In the genomic region with DNA sequence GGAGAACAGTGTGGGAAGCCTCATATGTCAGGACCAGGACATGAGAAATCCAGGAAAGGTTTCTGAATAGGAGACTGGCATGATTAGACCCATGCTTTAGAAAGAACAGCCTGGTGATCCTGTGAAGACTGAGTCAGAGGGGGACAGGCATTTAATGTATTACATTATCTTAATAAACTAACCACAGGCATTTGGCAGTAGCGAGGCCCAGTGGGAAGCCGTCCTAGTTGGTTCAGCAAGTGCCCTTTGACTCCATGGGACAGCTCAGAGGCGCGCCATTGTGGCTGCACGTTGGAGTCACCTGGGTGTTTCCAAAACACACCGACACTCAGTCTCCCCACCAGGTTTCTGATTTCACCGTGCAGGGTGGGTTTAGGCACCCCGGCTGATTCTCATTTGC, we compare ENCODE assay signal across 12 cellular contexts.
DNase-seq lines count a peak whose midpoint lies in the region; ATAC-seq and TF ChIP-seq lines count a peak whose summit lies in the region.
"Had no signal": no experiment of that assay in that cellular context is flagged by ENCODE, and none has a peak within 500 bp of the region (broad histone marks: within the 10 kb centered on the region; RNA-seq: fewer than 3 reads in every experiment).

No MANE protein-coding gene starts in this region.

- DNase-seq in GOT3 (lab: John Stamatoyannopoulos, UW), result peak; percentile 12
- DNase-seq in RPMI7951 (ENCODE audit: low read depth), result peak; percentile 65
- DNase-seq in fibroblast of pulmonary artery (ENCODE audit: low read depth), result peak; percentile 77
- peak; percentile 64 for DNase-seq in stomach
- DNase-seq in NCI-H2227 treated with DMSO at 0.1 percent for 48 hours (lab: John Stamatoyannopoulos, UW), result no peak
- no peak for DNase-seq in NCI-H446 (lab: John Stamatoyannopoulos, UW)
- DNase-seq: activated T-cell treated with anti-CD3 and anti-CD28 coated beads, Interleukin-2, amount 50 U/mL, for 72 hours; central memory CD4-positive, alpha-beta T cell; midbrain; NCI-H2081 treated with DMSO at 0.1 percent for 48 hours had no signal

- no peaks in the 10 kb centered on the region for H3K9me3 ChIP-seq in stomach
- H3K9me3 ChIP-seq: right atrium auricular region had no signal

- H3K4me1 ChIP-seq in stomach, result no peaks in the 10 kb centered on the region
- H3K4me1 ChIP-seq: right atrium auricular region had no signal

- intact Hi-C loops in stomach (cut with DNase I; ENCODE audit: low total_unique reads), result no loop called here

- no peak overlapping the region for H3K4me3 ChIP-seq in fibroblast of pulmonary artery (replicated peaks; ENCODE audit: low read depth, low read length)
- H3K4me3 ChIP-seq in stomach, result no peak overlapping the region
- H3K4me3 ChIP-seq: right atrium auricular region had no signal

- ATAC-seq in HG03135 (IDR thresholded peaks at IDR 0.05; ENCODE audit: unreplicated experiment), result no peak
- ATAC-seq: activated T-cell treated with anti-CD3 and anti-CD28 coated beads, Interleukin-2, amount 50 U/mL, for 72 hours had no signal

- 36 to 65% (median 49%) methylated on average over 8 of the region's 8 CpGs for WGBS in stomach, 5 donors

- no peaks in the 10 kb centered on the region for H3K27me3 ChIP-seq in stomach
- H3K27me3 ChIP-seq: right atrium auricular region had no signal

- no peaks in the 10 kb centered on the region for H3K36me3 ChIP-seq in stomach
- H3K36me3 ChIP-seq: right atrium auricular region had no signal

- TF ChIP-seq EP300 in stomach (IDR thresholded peaks at IDR 0.05), result no peak

- no peak for TF ChIP-seq POLR2A in stomach (IDR thresholded peaks at IDR 0.05)

- TF ChIP-seq CTCF in fibroblast of pulmonary artery (IDR thresholded peaks at IDR 0.05; ENCODE audit: low read length, missing control alignments) (no peak), stomach (IDR thresholded peaks at IDR 0.05) (no peak)

- H3K27ac ChIP-seq in stomach, result no peak overlapping the region
- H3K27ac ChIP-seq: right atrium auricular region had no signal

Comparison
In these comparisons a context has a peak if more than half of its experiments do, and no peak if none do; other contexts are left out.
1. DNase-seq: peak in GOT3 (single experiment), RPMI7951 (single experiment), fibroblast of pulmonary artery (single experiment) and stomach (single experiment); none in NCI-H2227 treated with DMSO at 0.1 percent for 48 hours (single experiment) and NCI-H446 (0 of 2).